In the genomic region with DNA sequence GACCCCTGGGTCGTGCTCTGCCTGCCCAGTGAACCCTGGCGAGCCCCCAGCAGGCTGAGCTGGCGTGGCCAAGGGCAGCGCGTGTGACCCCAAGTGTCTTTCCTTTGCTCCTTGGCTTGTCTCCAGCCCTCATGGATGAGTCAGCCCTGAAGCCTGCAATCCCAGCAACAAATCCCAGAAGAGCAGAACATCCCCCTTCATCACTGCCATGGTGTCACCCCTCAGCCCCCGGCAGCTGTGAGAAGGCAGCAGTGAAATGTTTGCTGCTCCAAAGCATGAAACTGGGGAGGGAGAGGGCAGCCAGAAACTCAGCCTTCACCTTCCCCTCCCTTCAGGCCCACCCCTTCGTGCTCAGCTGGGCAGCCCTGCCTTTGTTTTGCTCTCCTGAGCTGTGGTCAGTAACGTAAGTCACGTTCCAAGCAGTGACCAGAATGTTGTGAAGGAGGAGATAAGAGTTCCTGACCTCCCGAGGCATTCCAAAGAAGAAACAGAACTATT, we compare ENCODE assay signal across 10 cellular contexts. TPM values are rescaled to one million over a fixed set of nuclear protein-coding genes. Genes with fewer than 3 reads are reported as not detected.
DNase-seq lines count a peak whose midpoint lies in the region; ATAC-seq, FAIRE-seq and TF ChIP-seq lines count a peak whose summit lies in the region.
"Had no signal": no experiment of that assay in that cellular context is flagged by ENCODE, and none has a peak within 500 bp of the region (broad histone marks: within the 10 kb centered on the region; RNA-seq: fewer than 3 reads in every experiment).

No MANE protein-coding gene starts in this region.

- no peaks in the 10 kb centered on the region for H3K9me3 ChIP-seq in right lobe of liver
- H3K9me3 ChIP-seq in upper lobe of right lung, result no peaks in the 10 kb centered on the region

- H3K27ac ChIP-seq in right lobe of liver (no peak overlapping the region), upper lobe of right lung (peak overlapping the region; percentile 71)
- H3K27ac ChIP-seq: 22Rv1 had no signal

- ATAC-seq in right lobe of liver, result peak; percentile 46 to 82 (median 60)
- peak; percentile 70 for ATAC-seq in upper lobe of right lung

- H3K4me3 ChIP-seq in bronchial epithelial cell (ENCODE audit: low read depth, low read length) (no peak overlapping the region), right lobe of liver (no peak overlapping the region), upper lobe of right lung (no peak overlapping the region)

- intact Hi-C loops in right lobe of liver (cut with DNase I), result no loop called here
- intact Hi-C loops in upper lobe of right lung (cut with DNase I), result no loop called here

- H3K4me1 ChIP-seq in right lobe of liver (no peaks in the 10 kb centered on the region), upper lobe of right lung (peaks cover 35% of the 10 kb centered on the region)

- 25% methylated on average over 9 of the region's 10 CpGs for WGBS in right lobe of liver (ENCODE audit: insufficient coverage, low coverage, low lambda C conversion rate, missing lambda C conversion rate)

- TF ChIP-seq POLR2A in right lobe of liver (IDR thresholded peaks at IDR 0.05), result no peak
- TF ChIP-seq POLR2A in GM12891 (IDR thresholded peaks at IDR 0.05; ENCODE audit: low read depth, low read length), result no peak

- TF ChIP-seq CTCF in bronchial epithelial cell (IDR thresholded peaks at IDR 0.05; ENCODE audit: insufficient read depth, low read length, severe bottlenecking), result no peak
- TF ChIP-seq CTCF in right lobe of liver (IDR thresholded peaks at IDR 0.05), result no peak
- no peak for TF ChIP-seq CTCF in upper lobe of right lung (IDR thresholded peaks at IDR 0.05)

- no peaks in the 10 kb centered on the region for H3K27me3 ChIP-seq in bronchial epithelial cell (ENCODE audit: control insufficient read depth, insufficient read depth, low read length)
- no peaks in the 10 kb centered on the region for H3K27me3 ChIP-seq in right lobe of liver
- no peaks in the 10 kb centered on the region for H3K27me3 ChIP-seq in upper lobe of right lung

- DNase-seq in DMS 273 (lab: John Stamatoyannopoulos, UW; ENCODE audit: unreplicated experiment) (peak; percentile 15), DMS 273 treated with DMSO at 0.1 percent for 48 hours (lab: John Stamatoyannopoulos, UW) (no peak), bronchial epithelial cell (ENCODE audit: low read depth) (peak; percentile 60), right lobe of liver (peak in 1 of 3 donors; percentile 57), upper lobe of right lung (no peak), DMS114 treated with DMSO at 0.1 percent for 48 hours (lab: John Stamatoyannopoulos, UW; ENCODE audit: unreplicated experiment) (no peak), GM12891 (ENCODE audit: insufficient read length, low spot score) (no peak), cerebellum (ENCODE audit: low spot score) (no peak)
- DNase-seq: NCI-H345 had no signal

- H3K36me3 ChIP-seq in bronchial epithelial cell (ENCODE audit: control insufficient read depth, insufficient read depth, low read length), result no peaks in the 10 kb centered on the region
- no peaks in the 10 kb centered on the region for H3K36me3 ChIP-seq in right lobe of liver
- no peaks in the 10 kb centered on the region for H3K36me3 ChIP-seq in upper lobe of right lung

- FAIRE-seq in bronchial epithelial cell (lab: Jason Lieb, UNC), result no peak
- no peak for FAIRE-seq in GM12891 (lab: Jason Lieb, UNC)

TF ChIP-seq in GM12891, 5 proteins besides CTCF, POLR2A, EP300 and RAD21:
- TF ChIP-seq POLR2AphosphoS5 (IDR thresholded peaks at IDR 0.05; ENCODE audit: low read depth, low read length), result no peak
- TF ChIP-seq PAX5 (IDR thresholded peaks at IDR 0.05; ENCODE audit: insufficient read depth, low read length, severe bottlenecking), result no peak
- TF ChIP-seq TAF1 (IDR thresholded peaks at IDR 0.05; ENCODE audit: low read depth, low read length), result no peak

RNA-seq across cellular contexts. Expression of a gene that starts 29.8 kb away (rescaled TPM):
- total RNA-seq in bronchial epithelial cell (0.13 and 0.26 TPM in 2 replicates), right lobe of liver (1 to 10 TPM in 1 of 6 experiments, under 1 TPM in 4, not detected in 1; 0.19 to 1.1 (median 0.31) TPM), upper lobe of right lung (8.2 TPM), cerebellum (7.3 TPM)
- not detected for polyA plus RNA-seq in GM12891 (2012; ENCODE audit: low read depth, missing spikeins)

RNA-seq across cellular contexts. Expression of a gene that starts 49.8 kb away (rescaled TPM):
- total RNA-seq in bronchial epithelial cell, result not detected in 2 replicates
- under 1 TPM in 1 of 6 experiments, not detected in 5; 0.11 TPM for total RNA-seq in right lobe of liver
- 39.1 TPM for total RNA-seq in upper lobe of right lung
- not detected for polyA plus RNA-seq in GM12891 (2012; ENCODE audit: low read depth, missing spikeins)
- total RNA-seq in cerebellum, result 1.5 TPM

Comparison
In these comparisons a context has a peak if more than half of its experiments do, and no peak if none do; other contexts are left out.
1. DNase-seq: peak in DMS 273 (single experiment) and bronchial epithelial cell (single experiment); none in DMS 273 treated with DMSO at 0.1 percent for 48 hours (single experiment), upper lobe of right lung (single experiment), DMS114 treated with DMSO at 0.1 percent for 48 hours (single experiment), GM12891 (single experiment) and cerebellum (single experiment).
2. RNA of a gene that starts 49.8 kb away (total RNA-seq): 39.1 TPM in upper lobe of right lung (single experiment); 1.5 TPM in cerebellum (single experiment), not detected in bronchial epithelial cell and 0.11 TPM in right lobe of liver; every median in the first group is over 10 times any median in the second.